ENCODE assay signal across 1 cellular context in genomic region chr1:42682739-42683529, GRCh38.
TF ChIP-seq lines count a peak whose summit lies in the region.

No MANE protein-coding gene starts in this region.

TF ChIP-seq in WTC11, 78 proteins besides CTCF, POLR2A, EP300 and RAD21 (continued from another document):
- no peak for TF ChIP-seq AR (CRISPR knock-in tag; IDR thresholded peaks at IDR 0.05)
- TF ChIP-seq MYBL2 (CRISPR knock-in tag; IDR thresholded peaks at IDR 0.05), result peak; percentile 48; the same call in 1 of the 2 replicates
- no peak for TF ChIP-seq MXD4 (CRISPR knock-in tag; IDR thresholded peaks at IDR 0.05; ENCODE audit: borderline replicate concordance)
- peak; percentile 63 for TF ChIP-seq USF2 (CRISPR knock-in tag; IDR thresholded peaks at IDR 0.05)
- no peak for TF ChIP-seq TCF7 (CRISPR knock-in tag; IDR thresholded peaks at IDR 0.05; ENCODE audit: low read depth)
- no peak for TF ChIP-seq ZNF263 (CRISPR knock-in tag; IDR thresholded peaks at IDR 0.05; ENCODE audit: low read depth)
- 0 out of 2 replicates have a peak, but pooled peaks have one; percentile 43 for TF ChIP-seq E2F4 (CRISPR knock-in tag; IDR thresholded peaks at IDR 0.05; ENCODE audit: borderline replicate concordance, low read depth)
- peak; percentile 84 for TF ChIP-seq FOXP1 (CRISPR knock-in tag; IDR thresholded peaks at IDR 0.05; ENCODE audit: borderline replicate concordance)
- TF ChIP-seq NR1H2 (CRISPR knock-in tag; IDR thresholded peaks at IDR 0.05), result no peak
- TF ChIP-seq GABPB1 (CRISPR knock-in tag; IDR thresholded peaks at IDR 0.05), result 0 out of 2 replicates have a peak, but pooled peaks have one; percentile 7
- no peak for TF ChIP-seq ZBTB21 (CRISPR knock-in tag; IDR thresholded peaks at IDR 0.05; ENCODE audit: borderline replicate concordance)
- TF ChIP-seq ZNF396 (CRISPR knock-in tag; IDR thresholded peaks at IDR 0.05; ENCODE audit: borderline replicate concordance), result no peak
- no peak for TF ChIP-seq ATF6 (CRISPR knock-in tag; IDR thresholded peaks at IDR 0.05)
